ENCODE assay signal across 8 cellular contexts in the genomic region with DNA sequence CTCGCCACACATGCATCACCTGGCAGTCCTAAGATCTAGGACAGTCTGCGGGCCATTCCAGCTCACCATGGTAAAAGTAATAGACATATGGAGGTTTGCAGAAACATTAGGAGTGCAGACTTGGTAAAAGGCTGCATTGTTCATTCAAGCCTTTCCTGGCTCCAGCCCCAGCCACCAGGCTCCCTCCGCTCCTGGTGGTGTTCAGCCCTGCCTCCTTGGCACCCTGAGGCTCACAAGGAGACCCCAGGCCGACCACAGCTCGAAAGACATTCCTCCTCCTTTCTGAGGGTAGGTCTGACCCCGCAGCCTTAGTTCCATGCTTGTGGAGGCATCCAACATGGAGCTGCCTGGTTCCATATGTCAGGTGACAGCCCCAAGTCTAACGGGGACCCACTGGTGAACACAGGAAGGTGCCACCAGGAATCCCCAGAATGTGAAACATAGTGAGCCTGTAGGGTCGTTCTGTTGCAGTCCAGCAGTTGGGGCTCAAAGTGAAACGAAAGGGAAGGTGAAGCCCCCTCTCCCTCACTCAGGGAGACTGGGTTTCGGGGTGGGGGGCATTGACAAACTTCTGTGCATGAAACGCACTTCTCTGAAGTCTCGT. TPM values are rescaled to one million over a fixed set of nuclear protein-coding genes. Genes with fewer than 3 reads are reported as not detected.
DNase-seq lines count a peak whose midpoint lies in the region; ATAC-seq lines count a peak whose summit lies in the region.

No MANE protein-coding gene starts in this region.

- H3K9ac ChIP-seq in HUES6 (ENCODE audit: low read length): peak overlapping the region; percentile 62

- H3K36me3 ChIP-seq in HUES6 (ENCODE audit: control insufficient read depth, insufficient read depth, low read length): no peaks in the 10 kb centered on the region

- H3K27ac Mint-ChIP-seq in activated naive CD4-positive, alpha-beta T cell treated with anti-CD3 and anti-CD28 coated beads, Interleukin-2, amount 50 U/mL, for 72 hours: peak overlapping the region; percentile 98
- peak overlapping the region; percentile 95 to 99 (median 98) for H3K27ac Mint-ChIP-seq in immature natural killer cell
- peak overlapping the region; percentile 98 to 99 for H3K27ac Mint-ChIP-seq in stimulated activated naive CD8-positive, alpha-beta T cell treated with anti-CD3 and anti-CD28 coated beads, Interleukin-15, amount 100 ng/mL, for 72 hours

- no peak for DNase-seq in activated naive CD4-positive, alpha-beta T cell treated with anti-CD3 and anti-CD28 coated beads, Interleukin-2, amount 50 U/mL, for 72 hours (ENCODE audit: low spot score in 2 of 2)
- DNase-seq in immature natural killer cell (peak in 2 of 3 donors; percentile 22 to 25), NCI-H128 (lab: John Stamatoyannopoulos, UW; ENCODE audit: unreplicated experiment) (no peak), NCI-H526 treated with DMSO at 0.1 percent for 48 hours (lab: John Stamatoyannopoulos, UW) (no peak), NCI-H524 treated with DMSO at 0.1 percent for 48 hours (lab: John Stamatoyannopoulos, UW) (no peak)
- no peak for DNase-seq in stimulated activated naive CD8-positive, alpha-beta T cell treated with anti-CD3 and anti-CD28 coated beads, Interleukin-15, amount 100 ng/mL, for 72 hours
- no peak for DNase-seq in activated CD4-positive, alpha-beta T cell treated with anti-CD3 and anti-CD28 coated beads for 4 hours

- no peak for ATAC-seq in activated naive CD4-positive, alpha-beta T cell treated with anti-CD3 and anti-CD28 coated beads, Interleukin-2, amount 50 U/mL, for 72 hours
- no peak for ATAC-seq in stimulated activated naive CD8-positive, alpha-beta T cell treated with anti-CD3 and anti-CD28 coated beads, Interleukin-15, amount 100 ng/mL, for 72 hours

- no peaks in the 10 kb centered on the region for H3K9me3 ChIP-seq in HUES6 (ENCODE audit: control insufficient read depth, insufficient read depth, low read depth, low read length)

- H3K27me3 ChIP-seq in HUES6 (ENCODE audit: control insufficient read depth, insufficient read depth, low read length): peaks cover 44% of the 10 kb centered on the region

- peaks cover 43 to 47% of the 10 kb centered on the region in 2 donors for H3K4me1 Mint-ChIP-seq in immature natural killer cell
- H3K4me1 Mint-ChIP-seq in stimulated activated naive CD8-positive, alpha-beta T cell treated with anti-CD3 and anti-CD28 coated beads, Interleukin-15, amount 100 ng/mL, for 72 hours: peaks cover 84% of the 10 kb centered on the region

- no peak overlapping the region for H3K27ac ChIP-seq in HUES6 (ENCODE audit: low read depth, low read length)

- peaks cover 20 to 42% of the 10 kb centered on the region in 2 donors for H3K36me3 Mint-ChIP-seq in activated naive CD4-positive, alpha-beta T cell treated with anti-CD3 and anti-CD28 coated beads, Interleukin-2, amount 50 U/mL, for 72 hours
- H3K36me3 Mint-ChIP-seq in immature natural killer cell: peaks cover 0 to 14% (median 10%) of the 10 kb centered on the region in 3 donors

- H3K4me1 ChIP-seq in HUES6 (ENCODE audit: control insufficient read depth, insufficient read depth, low read length): peaks cover 12% of the 10 kb centered on the region; the same call in 1 of the 2 replicates

- peak overlapping the region; percentile 97 to 100 (median 99) for H3K4me3 Mint-ChIP-seq in immature natural killer cell
- peak overlapping the region; percentile 94 to 97 for H3K4me3 Mint-ChIP-seq in stimulated activated naive CD8-positive, alpha-beta T cell treated with anti-CD3 and anti-CD28 coated beads, Interleukin-15, amount 100 ng/mL, for 72 hours

- no peaks in the 10 kb centered on the region for H3K9me3 Mint-ChIP-seq in activated naive CD4-positive, alpha-beta T cell treated with anti-CD3 and anti-CD28 coated beads, Interleukin-2, amount 50 U/mL, for 72 hours
- H3K9me3 Mint-ChIP-seq in immature natural killer cell: no peaks in the 10 kb centered on the region
- H3K9me3 Mint-ChIP-seq in stimulated activated naive CD8-positive, alpha-beta T cell treated with anti-CD3 and anti-CD28 coated beads, Interleukin-15, amount 100 ng/mL, for 72 hours: peaks cover 0 to 6% of the 10 kb centered on the region in 2 donors

- peaks cover 0 to 7% (median 0%) of the 10 kb centered on the region in 3 donors for H3K27me3 Mint-ChIP-seq in immature natural killer cell (ENCODE audit: low read depth in 3 of 3)
- no peaks in the 10 kb centered on the region for H3K27me3 Mint-ChIP-seq in stimulated activated naive CD8-positive, alpha-beta T cell treated with anti-CD3 and anti-CD28 coated beads, Interleukin-15, amount 100 ng/mL, for 72 hours

- H3K4me3 ChIP-seq in HUES6 (ENCODE audit: low read depth, low read length): peak overlapping the region; percentile 88

RNA-seq across cellular contexts. Expression of gene SP100, which starts 5.0 kb away (rescaled TPM):
- total RNA-seq in activated naive CD4-positive, alpha-beta T cell treated with anti-CD3 and anti-CD28 coated beads, Interleukin-2, amount 50 U/mL, for 72 hours: 100 to 1,000 TPM; 139 to 220 TPM
- 100 to 1,000 TPM in 1 of 3 donors, 10 to 100 TPM in 2; 85.8 to 221 (median 94.5) TPM for polyA plus RNA-seq in immature natural killer cell

Comparison
In these comparisons a context has a peak if more than half of its experiments do, and no peak if none do; other contexts are left out.
1. DNase-seq: peak in immature natural killer cell (2 of 3); none in activated naive CD4-positive, alpha-beta T cell treated with anti-CD3 and anti-CD28 coated beads, Interleukin-2, amount 50 U/mL, for 72 hours (0 of 2), stimulated activated naive CD8-positive, alpha-beta T cell treated with anti-CD3 and anti-CD28 coated beads, Interleukin-15, amount 100 ng/mL, for 72 hours (0 of 2), NCI-H128 (single experiment), activated CD4-positive, alpha-beta T cell treated with anti-CD3 and anti-CD28 coated beads for 4 hours (0 of 2), NCI-H526 treated with DMSO at 0.1 percent for 48 hours (single experiment) and NCI-H524 treated with DMSO at 0.1 percent for 48 hours (single experiment).
2. Peak in every context shown above with its lines, with median percentiles within 50 percentile points of each other: H3K27ac Mint-ChIP-seq.